ENCODE assay signal across 26 cellular contexts in the genomic region with DNA sequence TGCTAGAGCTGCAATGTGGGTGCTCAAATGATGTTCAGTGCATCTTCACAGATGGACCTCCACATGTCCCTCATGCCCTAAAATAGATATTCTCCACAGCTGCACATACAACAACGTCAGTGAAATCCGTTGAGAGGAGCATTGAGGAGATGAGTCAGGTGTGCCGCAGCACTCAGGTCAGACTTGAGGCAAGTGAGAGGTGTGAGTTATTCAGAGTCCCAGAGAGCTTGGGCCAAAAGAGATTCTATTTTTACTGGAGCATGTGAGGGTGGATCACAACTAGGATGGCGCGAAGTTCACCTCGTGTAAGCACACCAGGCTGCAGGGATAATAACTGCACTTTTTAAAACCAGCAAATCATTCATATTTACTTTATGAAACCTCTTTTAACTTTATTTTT.
"Had no signal": no experiment of that assay in that cellular context is flagged by ENCODE, and none has a peak within 500 bp of the region (broad histone marks: within the 10 kb centered on the region; RNA-seq: fewer than 3 reads in every experiment).

No MANE protein-coding gene starts in this region.

- ATAC-seq: activated naive CD8-positive, alpha-beta T cell treated with anti-CD3 and anti-CD28 coated beads, Interleukin-2, amount 50 U/mL, for 24 hours; left colon had no signal

- H3K4me2 ChIP-seq: smooth muscle cell had no signal

- H3K36me3 Mint-ChIP-seq: activated naive CD4-positive, alpha-beta T cell treated with anti-CD3 and anti-CD28 coated beads, Interleukin-2, amount 50 U/mL, for 24 hours; immature natural killer cell; mesothelial cell of epicardium had no signal

- H3K4me1 Mint-ChIP-seq: activated naive CD4-positive, alpha-beta T cell treated with anti-CD3 and anti-CD28 coated beads, Interleukin-2, amount 50 U/mL, for 24 hours; immature natural killer cell had no signal

- DNase-seq: activated CD4-positive, alpha-beta T cell treated with anti-CD3 and anti-CD28 coated beads, Interleukin-2, amount 50 U/mL, for 4 hours; activated CD4-positive, CD25-positive, alpha-beta regulatory T cell treated with anti-CD3 and anti-CD28 coated beads, Interleukin-2, amount 50 U/mL, for 72 hours; activated CD8-positive, alpha-beta memory T cell treated with anti-CD3 and anti-CD28 coated beads, Interleukin-2, amount 50 U/mL, for 4 hours; activated naive CD8-positive, alpha-beta T cell treated with anti-CD3 and anti-CD28 coated beads, Interleukin-2, amount 50 U/mL, for 24 hours; activated T-cell treated with anti-CD3 and anti-CD28 coated beads, Interleukin-2, amount 50 U/mL, for 1 hour; amygdala; cortex of kidney; heart left ventricle; hypothalamus; immature natural killer cell; kidney; left colon; naive B cell; nephron progenitor cell; retina; T-helper 1 cell; trophoblast cell; uterus had no signal

- H3K4me1 ChIP-seq: heart left ventricle, uterus had no signal

- H3K9me3 ChIP-seq: heart left ventricle, ovary, thoracic aorta, uterus had no signal

- H3K36me3 ChIP-seq: heart left ventricle, ovary, thoracic aorta, uterus had no signal

- H3K27me3 ChIP-seq: heart left ventricle, ovary, uterus had no signal

- H3K4me3 ChIP-seq: heart left ventricle, ovary, smooth muscle cell, thoracic aorta, uterus had no signal

- H3K27ac Mint-ChIP-seq: activated naive CD4-positive, alpha-beta T cell treated with anti-CD3 and anti-CD28 coated beads, Interleukin-2, amount 50 U/mL, for 24 hours; activated naive CD8-positive, alpha-beta T cell treated with anti-CD3 and anti-CD28 coated beads, Interleukin-2, amount 50 U/mL, for 24 hours; activated T-helper 2 cell treated with anti-CD3 and anti-CD28 coated beads, Interferon-gamma antibody, Interleukin-2, Interleukin-4, amounts not matched to agents 10 μg/mL and 5 μg/mL and 100 μg/mL, durations not matched to agents 14 hours and 24 hours and 36 hours; mesothelial cell of epicardium; naive B cell; nephron progenitor cell; stimulated activated naive CD8-positive, alpha-beta T cell treated with anti-CD3 and anti-CD28 coated beads, Interleukin-15, Interleukin-2, amounts not matched to agents 100 ng/mL and 50 ng/mL, for 24 hours had no signal

- H3K27ac ChIP-seq: heart left ventricle, ovary, thoracic aorta, uterus had no signal

- H3K27me3 Mint-ChIP-seq: activated naive CD4-positive, alpha-beta T cell treated with anti-CD3 and anti-CD28 coated beads, Interleukin-2, amount 50 U/mL, for 24 hours; progenitor cell of endocrine pancreas; stimulated activated naive CD8-positive, alpha-beta T cell treated with anti-CD3 and anti-CD28 coated beads, Interleukin-15, Interleukin-2, amounts not matched to agents 100 ng/mL and 50 ng/mL, for 24 hours had no signal

- H3K9me3 Mint-ChIP-seq: activated naive CD4-positive, alpha-beta T cell treated with anti-CD3 and anti-CD28 coated beads, Interleukin-2, amount 50 U/mL, for 24 hours; immature natural killer cell; mesothelial cell of epicardium; nephron progenitor cell had no signal

- H3K4me3 Mint-ChIP-seq: activated naive CD4-positive, alpha-beta T cell treated with anti-CD3 and anti-CD28 coated beads, Interleukin-2, amount 50 U/mL, for 24 hours; activated naive CD8-positive, alpha-beta T cell treated with anti-CD3 and anti-CD28 coated beads, Interleukin-2, amount 50 U/mL, for 24 hours; immature natural killer cell; mesothelial cell of epicardium; nephron progenitor cell; stimulated activated naive CD8-positive, alpha-beta T cell treated with anti-CD3 and anti-CD28 coated beads, Interleukin-15, Interleukin-2, amounts not matched to agents 100 ng/mL and 50 ng/mL, for 24 hours had no signal
